ENCODE assay signal across 23 cellular contexts in genomic region chr6:37053683-37054082, GRCh38. TPM values are rescaled to one million over a fixed set of nuclear protein-coding genes. Genes with fewer than 3 reads are reported as not detected.
DNase-seq lines count a peak whose midpoint lies in the region; ATAC-seq and TF ChIP-seq lines count a peak whose summit lies in the region.
"Had no signal": no experiment of that assay in that cellular context is flagged by ENCODE, and none has a peak within 500 bp of the region (broad histone marks: within the 10 kb centered on the region; RNA-seq: fewer than 3 reads in every experiment).

No MANE protein-coding gene starts in this region.

- no peaks in the 10 kb centered on the region for H3K79me2 ChIP-seq in DND-41 (ENCODE audit: insufficient read depth, low read length)

- dilution Hi-C loops in IMR-90 (cut with HindIII; ENCODE audit: low sequenced_read_pairs, unreplicated experiment) = no loop called here

- intact Hi-C loops in IMR-90 (cut with micrococcal nuclease) = no loop called here

- H3K23ac ChIP-seq in IMR-90 (ENCODE audit: low read depth, low read length) (no peak overlapping the region), mesenchymal stem cell (ENCODE audit: low read length in 2 of 2) (no peak overlapping the region)

- TF ChIP-seq POLR2A in IMR-90 (IDR thresholded peaks at IDR 0.05; ENCODE audit: low read depth, low read length) = no peak

- no peak overlapping the region for H4K5ac ChIP-seq in IMR-90 (ENCODE audit: low read depth, low read length)

- peak overlapping the region; percentile 22 to 37 for H2BK12ac ChIP-seq in mesenchymal stem cell (ENCODE audit: low read length in 2 of 2)

- no peaks in the 10 kb centered on the region for H3K36me3 Mint-ChIP-seq in activated naive CD8-positive, alpha-beta T cell treated with anti-CD3 and anti-CD28 coated beads, Interleukin-2, amount 50 U/mL, for 24 hours (ENCODE audit: low read depth)
- H3K36me3 Mint-ChIP-seq: CD4-positive, CD25-positive, alpha-beta regulatory T cell; CD8-positive, alpha-beta memory T cell had no signal

- no peak overlapping the region for H3K4me3 Mint-ChIP-seq in activated naive CD8-positive, alpha-beta T cell treated with anti-CD3 and anti-CD28 coated beads, Interleukin-2, amount 50 U/mL, for 24 hours
- H3K4me3 Mint-ChIP-seq: HFFc6 had no signal

- TF ChIP-seq CTCF in DND-41 (IDR thresholded peaks at IDR 0.05; ENCODE audit: borderline replicate concordance, extremely low read depth, low read length, poor library complexity, severe bottlenecking) (no peak), IMR-90 (conservative IDR thresholded peaks at IDR 0.05; ENCODE audit: low read depth, low read length) (no peak), RWPE1 (conservative IDR thresholded peaks at IDR 0.05; ENCODE audit: low read depth) (no peak)

- H3K79me1 ChIP-seq in IMR-90 (ENCODE audit: low read depth in 1 of 2, low read length in 2 of 2) (no peaks in the 10 kb centered on the region), mesenchymal stem cell (replicated peaks; ENCODE audit: low read length, poor library complexity, severe bottlenecking) (no peaks in the 10 kb centered on the region)

- ATAC-seq in DND-41 (ENCODE audit: insufficient read depth, low read depth) = no peak
- no peak for ATAC-seq in IMR-90 (ENCODE audit: low read depth)
- ATAC-seq in HG02571 (IDR thresholded peaks at IDR 0.05; ENCODE audit: unreplicated experiment) = no peak
- no peak for ATAC-seq in activated naive CD8-positive, alpha-beta T cell treated with anti-CD3 and anti-CD28 coated beads, Interleukin-2, amount 50 U/mL, for 24 hours
- ATAC-seq: HCT116 had no signal

- H3K4me1 ChIP-seq in DND-41 (ENCODE audit: insufficient read depth, low read length) (peaks cover 37% of the 10 kb centered on the region), IMR-90 (ENCODE audit: control insufficient read depth, insufficient read depth, low read length) (peaks cover 7% of the 10 kb centered on the region), mesenchymal stem cell (ENCODE audit: control insufficient read depth, insufficient read depth, low read depth, low read length) (peaks cover 22% of the 10 kb centered on the region)

- no peak overlapping the region for H2AFZ ChIP-seq in DND-41 (ENCODE audit: low read depth, low read length)
- no peak overlapping the region for H2AFZ ChIP-seq in IMR-90 (replicated peaks; ENCODE audit: low read length, poor library complexity)
- H2AFZ ChIP-seq in mesenchymal stem cell (ENCODE audit: low read depth, low read length) = no peak overlapping the region
- H2AFZ ChIP-seq: GM23248 had no signal

- peaks cover 38% of the 10 kb centered on the region for H3K4me1 Mint-ChIP-seq in activated naive CD8-positive, alpha-beta T cell treated with anti-CD3 and anti-CD28 coated beads, Interleukin-2, amount 50 U/mL, for 24 hours

- no peak overlapping the region for H3K4me2 ChIP-seq in DND-41 (ENCODE audit: insufficient read depth, low read length)
- no peak overlapping the region for H3K4me2 ChIP-seq in IMR-90 (ENCODE audit: low read depth, low read length)
- no peak overlapping the region for H3K4me2 ChIP-seq in mesenchymal stem cell (ENCODE audit: low read length, poor library complexity, severe bottlenecking)

- POLR2A ChIA-PET in IMR-90 (lab: Charles Lee; ENCODE audit: unreplicated experiment) (interaction anchor here (0.5 kb wide), 1 partner anchor 88 kb away, joined by 13 read pairs; no protein-coding TSS in a partner anchor), RWPE1 (lab: Yijun Ruan, JAX; ENCODE audit: low non-redundant PET) (no interaction called here)

- TF ChIP-seq RAD21 in IMR-90 (IDR thresholded peaks at IDR 0.05; ENCODE audit: low read length) = no peak

- no TSS peak for BruUV-seq in IMR-90 (replicated peaks; lab: Mats Ljungman, UMichigan)

- H3K27ac ChIP-seq in DND-41 (ENCODE audit: low read length) = peak overlapping the region; percentile 22; the same call in 1 of the 2 replicates
- no peak overlapping the region for H3K27ac ChIP-seq in IMR-90 (ENCODE audit: insufficient read depth, low read length)
- peak overlapping the region; percentile 21; the same call in 1 of the 2 replicates for H3K27ac ChIP-seq in RWPE1
- no peak overlapping the region for H3K27ac ChIP-seq in mesenchymal stem cell (ENCODE audit: low read length, poor library complexity, severe bottlenecking)
- H3K27ac ChIP-seq: GM23248 had no signal

- H4K91ac ChIP-seq in IMR-90 (ENCODE audit: insufficient read depth, low read depth, low read length) (no peak overlapping the region), mesenchymal stem cell (ENCODE audit: low read length) (peak overlapping the region; percentile 1)

- 0 out of 2 replicates have a peak overlapping the region, but pooled peaks have one; percentile 21 for H2AK5ac ChIP-seq in IMR-90 (ENCODE audit: low read depth, low read length)
- no peak overlapping the region for H2AK5ac ChIP-seq in mesenchymal stem cell (ENCODE audit: low read length, severe bottlenecking)

- no peak overlapping the region for H3K4me3 ChIP-seq in DND-41 (ENCODE audit: low read depth in 1 of 2, low read length in 2 of 2)
- H3K4me3 ChIP-seq in IMR-90 (ENCODE audit: insufficient read depth, low read depth, low read length) = no peak overlapping the region
- H3K4me3 ChIP-seq in mesenchymal stem cell (ENCODE audit: insufficient read depth in 1 of 2, low read depth in 1 of 2, low read length in 2 of 2) = no peak overlapping the region
- no peak overlapping the region for H3K4me3 ChIP-seq in MG63
- H3K4me3 ChIP-seq: GM23248 had no signal

- H3K36me3 ChIP-seq in DND-41 (ENCODE audit: insufficient read depth, low read length) (no peaks in the 10 kb centered on the region), IMR-90 (ENCODE audit: control insufficient read depth, insufficient read depth, low read length) (no peaks in the 10 kb centered on the region), mesenchymal stem cell (ENCODE audit: control insufficient read depth in 1 of 2, insufficient read depth in 2 of 2, low read depth in 1 of 2, low read length in 2 of 2) (no peaks in the 10 kb centered on the region), MG63 (no peaks in the 10 kb centered on the region)
- H3K36me3 ChIP-seq: BE2C had no signal

- CTCF ChIA-PET in IMR-90 (lab: Yijun Ruan, JAX) (no interaction called here), RWPE1 (lab: Yijun Ruan, JAX) (interaction anchor here (1.3 kb wide), 1 partner anchor 119 kb away, joined by 5 read pairs; no protein-coding TSS in a partner anchor)

- H2BK120ac ChIP-seq in IMR-90 (ENCODE audit: low read depth, low read length) (peak overlapping the region; percentile 49), mesenchymal stem cell (ENCODE audit: low read depth, low read length) (no peak overlapping the region)

- H2BK20ac ChIP-seq in IMR-90 (ENCODE audit: low read depth, low read length) = no peak overlapping the region

- in situ Hi-C loops in IMR-90 (cut with MboI; ENCODE audit: low sequenced_read_pairs) = loop anchor here (5.0 to 10.0 kb wide), 2 partner anchors 119 to 151 kb away; partner anchors contain the start of gene PIM1

- H3K9ac ChIP-seq in DND-41 (ENCODE audit: low read depth, low read length) (no peak overlapping the region), IMR-90 (ENCODE audit: low read depth, low read length) (no peak overlapping the region), mesenchymal stem cell (ENCODE audit: low read length) (no peak overlapping the region)
- H3K9ac ChIP-seq: GM23248 had no signal

- H3K27ac Mint-ChIP-seq in activated naive CD8-positive, alpha-beta T cell treated with anti-CD3 and anti-CD28 coated beads, Interleukin-2, amount 50 U/mL, for 24 hours = no peak overlapping the region
- H3K27ac Mint-ChIP-seq: HFFc6 had no signal

- H4K20me1 ChIP-seq in DND-41 (ENCODE audit: insufficient read depth, low read length) (no peaks in the 10 kb centered on the region), IMR-90 (ENCODE audit: insufficient read depth, low read length) (0 out of 2 replicates have a peak, but pooled peaks cover 3% of the 10 kb centered on the region)

- H2BK5ac ChIP-seq in IMR-90 (ENCODE audit: low read depth, low read length, poor library complexity, severe bottlenecking) = no peak overlapping the region
- no peak overlapping the region for H2BK5ac ChIP-seq in mesenchymal stem cell (ENCODE audit: low read depth, low read length, poor library complexity, severe bottlenecking)

- no peaks in the 10 kb centered on the region for H3K27me3 ChIP-seq in DND-41 (ENCODE audit: insufficient read depth, low read length, poor library complexity)
- H3K27me3 ChIP-seq in IMR-90 (ENCODE audit: control insufficient read depth, insufficient read depth, low read length) = no peaks in the 10 kb centered on the region
- peaks cover 0 to 9% of the 10 kb centered on the region in 2 experiments for H3K27me3 ChIP-seq in mesenchymal stem cell (ENCODE audit: control insufficient read depth in 1 of 2, insufficient read depth in 1 of 2, low read length in 2 of 2)
- no peaks in the 10 kb centered on the region for H3K27me3 ChIP-seq in MG63
- H3K27me3 ChIP-seq: BE2C had no signal

- DNase-seq in DND-41 = no peak
- no peak for DNase-seq in IMR-90
- DNase-seq in RWPE1 (ENCODE audit: low spot score) = no peak
- DNase-seq in mesenchymal stem cell = no peak
- no peak for DNase-seq in MG63
- DNase-seq in islet precursor cell = no peak
- no peak for DNase-seq in activated naive CD8-positive, alpha-beta T cell treated with anti-CD3 and anti-CD28 coated beads, Interleukin-2, amount 50 U/mL, for 24 hours
- DNase-seq: ACHN; BE2C; C1 segment of cervical spinal cord; CD4-positive, CD25-positive, alpha-beta regulatory T cell; CD8-positive, alpha-beta memory T cell; COR-L47; DMS 273 treated with DMSO at 0.1 percent for 48 hours; GDM1; GM23248; H7; HFFc6; KG1 had no signal

- no peaks in the 10 kb centered on the region for H3K27me3 Mint-ChIP-seq in activated naive CD8-positive, alpha-beta T cell treated with anti-CD3 and anti-CD28 coated beads, Interleukin-2, amount 50 U/mL, for 24 hours
- H3K27me3 Mint-ChIP-seq: CD4-positive, CD25-positive, alpha-beta regulatory T cell; CD8-positive, alpha-beta memory T cell had no signal

- no peak overlapping the region for H3K14ac ChIP-seq in IMR-90 (replicated peaks; ENCODE audit: low read depth, low read length)
- H3K14ac ChIP-seq in mesenchymal stem cell (ENCODE audit: low read length in 2 of 2) = no peak overlapping the region

- no peak overlapping the region; the same call in 1 of the 2 replicates for H3K56ac ChIP-seq in IMR-90 (ENCODE audit: extremely low read depth, insufficient read depth, low read length)

- H3K18ac ChIP-seq in IMR-90 (ENCODE audit: low read depth, low read length) (no peak overlapping the region), mesenchymal stem cell (ENCODE audit: low read depth in 1 of 2, low read length in 2 of 2) (no peak overlapping the region)

- H3K4ac ChIP-seq in IMR-90 (ENCODE audit: low read depth, low read length) (peak overlapping the region; percentile 26; the same call in 1 of the 2 replicates), mesenchymal stem cell (ENCODE audit: low read depth in 1 of 2, low read length in 2 of 2) (peak overlapping the region in 1 of 2 experiments; percentile 11)

- H4K8ac ChIP-seq in IMR-90 (ENCODE audit: low read depth in 2 of 2, low read length in 2 of 2) (no peak overlapping the region), mesenchymal stem cell (ENCODE audit: low read length) (no peak overlapping the region)

- H2AK9ac ChIP-seq in IMR-90 (replicated peaks; ENCODE audit: low read depth, low read length, poor library complexity) = no peak overlapping the region

- peaks cover 12% of the 10 kb centered on the region for H3K9me1 ChIP-seq in IMR-90 (ENCODE audit: insufficient read depth, low read length)

- no peaks in the 10 kb centered on the region for H3K9me3 ChIP-seq in DND-41 (ENCODE audit: insufficient read depth, low read length, severe bottlenecking)
- no peaks in the 10 kb centered on the region for H3K9me3 ChIP-seq in IMR-90 (ENCODE audit: control insufficient read depth, insufficient read depth, low read length)
- H3K9me3 ChIP-seq in mesenchymal stem cell (ENCODE audit: control insufficient read depth, low read length) = no peaks in the 10 kb centered on the region
- H3K9me3 ChIP-seq in MG63 = no peaks in the 10 kb centered on the region
- H3K9me3 ChIP-seq: BE2C had no signal

- WGBS in IMR-90 (ENCODE audit: extremely low coverage in 2 of 2, insufficient read length in 1 of 2), 2 experiments = 60% methylated on average over 1 of the region's 7 CpGs; no CpG with 5 or more reads in 1 of the 2 experiments
- WGBS in mesenchymal stem cell = 77% methylated on average over 7 of the region's 7 CpGs

- H2BK15ac ChIP-seq in IMR-90 (ENCODE audit: low read depth, low read length) (no peak overlapping the region), mesenchymal stem cell (ENCODE audit: low read depth, poor library complexity, severe bottlenecking) (no peak overlapping the region)

- no peaks in the 10 kb centered on the region for H3K9me3 Mint-ChIP-seq in activated naive CD8-positive, alpha-beta T cell treated with anti-CD3 and anti-CD28 coated beads, Interleukin-2, amount 50 U/mL, for 24 hours
- H3K9me3 Mint-ChIP-seq: CD4-positive, CD25-positive, alpha-beta regulatory T cell; CD8-positive, alpha-beta memory T cell; HFFc6; IgD-negative memory B cell had no signal

RNA-seq across cellular contexts. Expression of gene FGD2, which starts 48.2 kb away (rescaled TPM):
- total RNA-seq in IMR-90 (2012; rRNA removed) = not detected in 2 replicates
- 0.07 TPM in 1 of 2 replicates, not detected in the other for polyA plus RNA-seq in IMR-90 (2012; rRNA removed)
- not detected in 2 replicates for polyA plus RNA-seq in IMR-90 (2012; cell fraction: cytosol; rRNA removed)
- polyA plus RNA-seq in IMR-90 (2012; cell fraction: nucleus; rRNA removed; ENCODE audit: low replicate concordance) = 0.08 and 0.11 TPM in 2 replicates
- polyA plus RNA-seq in mesenchymal stem cell (2013, experiment 1 of 2) = 0.03 TPM
- not detected for polyA plus RNA-seq in mesenchymal stem cell (2013, experiment 2 of 2)
- 0.33 TPM in 1 of 2 replicates, not detected in the other for total RNA-seq in MG63 (2014; rRNA removed; shearing (Covaris generic); ENCODE audit: low replicate concordance)
- total RNA-seq: Daoy, GM23248, HFFc6 had no signal
- polyA plus RNA-seq: GM23248 had no signal

Comparison
In these comparisons a context has a peak if more than half of its experiments do, and no peak if none do; other contexts are left out.
1. H3K27ac ChIP-seq: peak in DND-41 (single experiment) and RWPE1 (single experiment); none in IMR-90 (single experiment) and mesenchymal stem cell (single experiment).